ENCODE assay signal across 1 cellular context in the genomic region with DNA sequence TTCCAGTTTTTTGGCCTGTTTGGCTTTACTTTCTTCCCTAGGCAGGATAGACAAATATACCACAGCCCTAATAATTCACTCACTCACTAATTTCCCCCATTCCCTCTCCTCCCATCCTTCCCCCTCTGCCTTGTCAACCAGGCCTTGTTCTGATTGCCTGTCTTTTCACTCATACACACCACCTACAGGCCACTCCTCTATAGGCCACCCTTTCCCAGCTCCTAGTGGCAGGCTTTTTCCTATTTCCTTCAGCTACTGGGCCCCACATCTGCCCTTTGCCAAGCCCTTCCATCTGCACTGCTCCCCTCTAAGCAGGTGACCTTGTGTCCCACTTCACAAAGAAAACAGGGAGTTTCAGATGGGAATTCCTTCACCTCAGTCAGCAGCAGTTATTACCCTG.
TF ChIP-seq lines count a peak whose summit lies in the region.

No MANE protein-coding gene starts in this region.

TF ChIP-seq in HCT116, 20 proteins besides CTCF, POLR2A, EP300 and RAD21 (continued from another document):
- TF ChIP-seq ELF1 (IDR thresholded peaks at IDR 0.05; ENCODE audit: borderline replicate concordance, low read depth) (no peak), SIN3A (IDR thresholded peaks at IDR 0.05; ENCODE audit: low read depth) (no peak), EGR1 (IDR thresholded peaks at IDR 0.05; ENCODE audit: low read depth) (no peak), EZH2 (IDR thresholded peaks at IDR 0.05) (no peak), ZFX (IDR thresholded peaks at IDR 0.05) (no peak)
TF ChIP-seq in HCT116: peak in this region for 0.
